Comparison of ENCODE assay signal across 1 cellular context in the genomic region with DNA sequence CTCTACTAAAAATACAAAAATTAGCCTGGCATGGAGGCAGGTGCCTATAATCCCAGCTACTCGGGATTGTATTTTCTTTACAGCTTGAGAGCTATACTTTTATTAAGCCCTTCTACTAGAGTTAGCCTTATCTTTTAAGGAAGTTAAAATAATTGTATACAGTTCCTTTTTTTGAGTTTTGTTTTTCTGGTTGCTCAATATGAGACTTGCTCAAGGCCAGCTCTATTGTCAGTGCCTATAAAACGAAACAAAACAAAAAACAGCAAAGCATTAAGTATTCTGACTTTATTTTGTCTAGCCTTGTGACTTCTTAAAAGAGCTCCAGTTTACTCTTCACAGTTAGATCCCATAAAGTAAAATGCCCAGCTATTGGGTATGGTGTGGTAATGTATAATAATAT.
TF ChIP-seq lines count a peak whose summit lies in the region.

No MANE protein-coding gene starts in this region.

TF ChIP-seq in GM23338, 12 proteins besides CTCF, POLR2A, EP300 and RAD21 (continued from another document):
- TF ChIP-seq, protein P1, sequence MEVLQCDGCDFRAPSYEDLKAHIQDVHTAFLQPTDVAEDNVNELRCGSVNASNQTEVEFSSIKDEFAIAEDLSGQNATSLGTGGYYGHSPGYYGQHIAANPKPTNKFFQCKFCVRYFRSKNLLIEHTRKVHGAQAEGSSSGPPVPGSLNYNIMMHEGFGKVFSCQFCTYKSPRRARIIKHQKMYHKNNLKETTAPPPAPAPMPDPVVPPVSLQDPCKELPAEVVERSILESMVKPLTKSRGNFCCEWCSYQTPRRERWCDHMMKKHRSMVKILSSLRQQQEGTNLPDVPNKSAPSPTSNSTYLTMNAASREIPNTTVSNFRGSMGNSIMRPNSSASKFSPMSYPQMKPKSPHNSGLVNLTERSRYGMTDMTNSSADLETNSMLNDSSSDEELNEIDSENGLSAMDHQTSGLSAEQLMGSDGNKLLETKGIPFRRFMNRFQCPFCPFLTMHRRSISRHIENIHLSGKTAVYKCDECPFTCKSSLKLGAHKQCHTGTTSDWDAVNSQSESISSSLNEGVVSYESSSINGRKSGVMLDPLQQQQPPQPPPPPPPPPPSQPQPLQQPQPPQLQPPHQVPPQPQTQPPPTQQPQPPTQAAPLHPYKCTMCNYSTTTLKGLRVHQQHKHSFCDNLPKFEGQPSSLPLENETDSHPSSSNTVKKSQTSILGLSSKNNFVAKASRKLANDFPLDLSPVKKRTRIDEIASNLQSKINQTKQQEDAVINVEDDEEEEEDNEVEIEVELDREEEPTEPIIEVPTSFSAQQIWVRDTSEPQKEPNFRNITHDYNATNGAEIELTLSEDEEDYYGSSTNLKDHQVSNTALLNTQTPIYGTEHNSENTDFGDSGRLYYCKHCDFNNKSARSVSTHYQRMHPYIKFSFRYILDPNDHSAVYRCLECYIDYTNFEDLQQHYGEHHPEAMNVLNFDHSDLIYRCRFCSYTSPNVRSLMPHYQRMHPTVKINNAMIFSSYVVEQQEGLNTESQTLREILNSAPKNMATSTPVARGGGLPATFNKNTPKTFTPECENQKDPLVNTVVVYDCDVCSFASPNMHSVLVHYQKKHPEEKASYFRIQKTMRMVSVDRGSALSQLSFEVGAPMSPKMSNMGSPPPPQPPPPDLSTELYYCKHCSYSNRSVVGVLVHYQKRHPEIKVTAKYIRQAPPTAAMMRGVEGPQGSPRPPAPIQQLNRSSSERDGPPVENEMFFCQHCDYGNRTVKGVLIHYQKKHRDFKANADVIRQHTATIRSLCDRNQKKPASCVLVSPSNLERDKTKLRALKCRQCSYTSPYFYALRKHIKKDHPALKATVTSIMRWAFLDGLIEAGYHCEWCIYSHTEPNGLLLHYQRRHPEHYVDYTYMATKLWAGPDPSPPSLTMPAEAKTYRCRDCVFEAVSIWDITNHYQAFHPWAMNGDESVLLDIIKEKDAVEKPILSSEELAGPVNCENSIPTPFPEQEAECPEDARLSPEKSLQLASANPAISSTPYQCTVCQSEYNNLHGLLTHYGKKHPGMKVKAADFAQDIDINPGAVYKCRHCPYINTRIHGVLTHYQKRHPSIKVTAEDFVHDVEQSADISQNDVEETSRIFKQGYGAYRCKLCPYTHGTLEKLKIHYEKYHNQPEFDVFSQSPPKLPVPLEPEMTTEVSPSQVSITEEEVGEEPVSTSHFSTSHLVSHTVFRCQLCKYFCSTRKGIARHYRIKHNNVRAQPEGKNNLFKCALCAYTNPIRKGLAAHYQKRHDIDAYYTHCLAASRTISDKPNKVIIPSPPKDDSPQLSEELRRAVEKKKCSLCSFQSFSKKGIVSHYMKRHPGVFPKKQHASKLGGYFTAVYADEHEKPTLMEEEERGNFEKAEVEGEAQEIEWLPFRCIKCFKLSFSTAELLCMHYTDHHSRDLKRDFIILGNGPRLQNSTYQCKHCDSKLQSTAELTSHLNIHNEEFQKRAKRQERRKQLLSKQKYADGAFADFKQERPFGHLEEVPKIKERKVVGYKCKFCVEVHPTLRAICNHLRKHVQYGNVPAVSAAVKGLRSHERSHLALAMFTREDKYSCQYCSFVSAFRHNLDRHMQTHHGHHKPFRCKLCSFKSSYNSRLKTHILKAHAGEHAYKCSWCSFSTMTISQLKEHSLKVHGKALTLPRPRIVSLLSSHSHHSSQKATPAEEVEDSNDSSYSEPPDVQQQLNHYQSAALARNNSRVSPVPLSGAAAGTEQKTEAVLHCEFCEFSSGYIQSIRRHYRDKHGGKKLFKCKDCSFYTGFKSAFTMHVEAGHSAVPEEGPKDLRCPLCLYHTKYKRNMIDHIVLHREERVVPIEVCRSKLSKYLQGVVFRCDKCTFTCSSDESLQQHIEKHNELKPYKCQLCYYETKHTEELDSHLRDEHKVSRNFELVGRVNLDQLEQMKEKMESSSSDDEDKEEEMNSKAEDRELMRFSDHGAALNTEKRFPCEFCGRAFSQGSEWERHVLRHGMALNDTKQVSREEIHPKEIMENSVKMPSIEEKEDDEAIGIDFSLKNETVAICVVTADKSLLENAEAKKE (CRISPR knock-in tag; IDR thresholded peaks at IDR 0.05): no peak
- TF ChIP-seq NANOG (IDR thresholded peaks at IDR 0.05; ENCODE audit: borderline replicate concordance) (no peak), EZH2phosphoT487 (IDR thresholded peaks at IDR 0.05; ENCODE audit: unreplicated experiment) (no peak), ZNF114 (CRISPR knock-in tag; IDR thresholded peaks at IDR 0.05) (no peak), ZNF331 (CRISPR knock-in tag; IDR thresholded peaks at IDR 0.05; ENCODE audit: low read depth) (no peak)
- TF ChIP-seq, protein P2, sequence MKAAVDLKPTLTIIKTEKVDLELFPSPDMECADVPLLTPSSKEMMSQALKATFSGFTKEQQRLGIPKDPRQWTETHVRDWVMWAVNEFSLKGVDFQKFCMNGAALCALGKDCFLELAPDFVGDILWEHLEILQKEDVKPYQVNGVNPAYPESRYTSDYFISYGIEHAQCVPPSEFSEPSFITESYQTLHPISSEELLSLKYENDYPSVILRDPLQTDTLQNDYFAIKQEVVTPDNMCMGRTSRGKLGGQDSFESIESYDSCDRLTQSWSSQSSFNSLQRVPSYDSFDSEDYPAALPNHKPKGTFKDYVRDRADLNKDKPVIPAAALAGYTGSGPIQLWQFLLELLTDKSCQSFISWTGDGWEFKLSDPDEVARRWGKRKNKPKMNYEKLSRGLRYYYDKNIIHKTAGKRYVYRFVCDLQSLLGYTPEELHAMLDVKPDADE (IDR thresholded peaks at IDR 0.05): no peak
